19 cellular contexts compared by ENCODE assay signal in the genomic region with DNA sequence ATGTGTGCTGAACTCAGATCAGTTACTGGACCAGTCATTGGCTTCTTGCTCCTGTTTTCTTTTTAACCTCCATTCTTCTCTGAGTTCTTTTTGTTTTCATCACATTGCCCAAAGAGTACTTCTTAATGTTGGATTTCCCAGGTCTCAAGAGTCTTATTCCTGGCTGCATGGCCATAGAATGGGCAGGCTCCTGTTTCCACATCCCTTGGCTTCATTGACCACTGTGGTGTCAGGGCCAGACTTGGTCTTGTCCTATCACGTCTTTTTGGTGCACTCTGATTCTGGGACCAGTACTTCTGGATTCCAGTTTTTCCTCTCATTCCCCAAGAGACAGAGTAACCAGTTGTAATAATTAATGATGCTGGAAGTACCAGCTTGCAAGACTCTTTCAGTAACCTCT. TPM values are rescaled to one million over a fixed set of nuclear protein-coding genes. Genes with fewer than 3 reads are reported as not detected.
A peak's percentile ranks its signal among the peaks of the same experiment; 100 is the strongest.
DNase-seq lines count a peak whose midpoint lies in the region; ATAC-seq and TF ChIP-seq lines count a peak whose summit lies in the region.
"Had no signal": no experiment of that assay in that cellular context is flagged by ENCODE, and none has a peak within 500 bp of the region (broad histone marks: within the 10 kb centered on the region; RNA-seq: fewer than 3 reads in every experiment).

No MANE protein-coding gene starts in this region.

- intact Hi-C loops in left ventricle myocardium superior (cut with micrococcal nuclease) (no loop called here), left ventricle myocardium inferior (cut with micrococcal nuclease) (no loop called here)
- intact Hi-C loops in CD8-positive, alpha-beta T cell (cut with DNase I, micrococcal nuclease), result no loop called here

- H3K27ac ChIP-seq in left ventricle myocardium inferior (replicated peaks), result no peak overlapping the region
- no peak overlapping the region for H3K27ac ChIP-seq in CD8-positive, alpha-beta T cell (ENCODE audit: low read depth, low read length)
- H3K27ac ChIP-seq: BLaER1, C4-2B, GM23248 had no signal

- CTCF ChIA-PET in CD8-positive, alpha-beta T cell (lab: Charles Lee), result no interaction called here
- CTCF ChIA-PET in WTC11 (lab: Charles Lee), result no interaction called here

- ATAC-seq in left ventricle myocardium superior (peak; percentile 45), WTC11 (no peak)
- no peak for ATAC-seq in CD8-positive, alpha-beta T cell
- no peak for ATAC-seq in activated T-cell treated with anti-CD3 and anti-CD28 coated beads, Interleukin-2, amount 50 U/mL, for 72 hours (replicated peaks in 1 of 2)
- ATAC-seq: HCT116 had no signal

- peaks cover 12% of the 10 kb centered on the region for H3K4me1 ChIP-seq in left ventricle myocardium inferior
- no peaks in the 10 kb centered on the region for H3K4me1 ChIP-seq in CD8-positive, alpha-beta T cell (ENCODE audit: insufficient read depth, low read length)
- H3K4me1 ChIP-seq: BLaER1 had no signal

- no peaks in the 10 kb centered on the region for H3K9me3 Mint-ChIP-seq in CD8-positive, alpha-beta T cell
- peaks cover 11% of the 10 kb centered on the region for H3K9me3 Mint-ChIP-seq in WTC11
- H3K9me3 Mint-ChIP-seq in nephron progenitor cell, result peaks cover 46% of the 10 kb centered on the region
- H3K9me3 Mint-ChIP-seq in activated T-cell treated with anti-CD3 and anti-CD28 coated beads, Interleukin-2, amount 50 U/mL, for 72 hours, result no peaks in the 10 kb centered on the region
- H3K9me3 Mint-ChIP-seq: CD4-positive, alpha-beta T cell had no signal

- H3K9me3 ChIP-seq in left ventricle myocardium inferior (replicated peaks), result no peaks in the 10 kb centered on the region
- no peaks in the 10 kb centered on the region for H3K9me3 ChIP-seq in CD8-positive, alpha-beta T cell (ENCODE audit: low read length)

- H3K27me3 Mint-ChIP-seq in CD8-positive, alpha-beta T cell (ENCODE audit: low read depth), result no peaks in the 10 kb centered on the region
- H3K27me3 Mint-ChIP-seq in WTC11 (ENCODE audit: low read depth) (no peaks in the 10 kb centered on the region), nephron progenitor cell (ENCODE audit: low read depth, poor library complexity) (peaks cover 4% of the 10 kb centered on the region)
- no peaks in the 10 kb centered on the region for H3K27me3 Mint-ChIP-seq in activated T-cell treated with anti-CD3 and anti-CD28 coated beads, Interleukin-2, amount 50 U/mL, for 72 hours (ENCODE audit: low read depth)
- H3K27me3 Mint-ChIP-seq: B cell; CD4-positive, alpha-beta T cell had no signal

- no peak for DNase-seq in left ventricle myocardium superior
- no peak for DNase-seq in left ventricle myocardium inferior
- no peak for DNase-seq in CD8-positive, alpha-beta T cell
- no peak for DNase-seq in WTC11 (ENCODE audit: low spot score)
- DNase-seq in nephron progenitor cell, result no peak
- no peak for DNase-seq in HUDEP-2 (lab: John Stamatoyannopoulos, UW; ENCODE audit: unreplicated experiment in 76 of 76)
- no peak for DNase-seq in activated CD4-positive, alpha-beta T cell treated with anti-CD3 and anti-CD28 coated beads, Interleukin-2, amount 50 U/mL, for 4 hours
- DNase-seq in activated T-cell treated with anti-CD3 and anti-CD28 coated beads, Interleukin-2, amount 50 U/mL, for 72 hours, result no peak
- DNase-seq: Calu3; CD4-positive, alpha-beta T cell; COR-L47; DMS153; DND-41; GM23248; H9 had no signal

- H3K36me3 ChIP-seq in left ventricle myocardium inferior, result no peaks in the 10 kb centered on the region
- no peaks in the 10 kb centered on the region for H3K36me3 ChIP-seq in CD8-positive, alpha-beta T cell (ENCODE audit: insufficient read depth, low read length)

- TF ChIP-seq CTCF in left ventricle myocardium inferior (IDR thresholded peaks at IDR 0.05; ENCODE audit: borderline replicate concordance) (no peak), WTC11 (IDR thresholded peaks at IDR 0.05) (no peak), nephron progenitor cell (IDR thresholded peaks at IDR 0.05) (no peak)
- TF ChIP-seq CTCF in CD8-positive, alpha-beta T cell (IDR thresholded peaks at IDR 0.05), result no peak

- POLR2A ChIA-PET in CD8-positive, alpha-beta T cell (lab: Charles Lee), result no interaction called here
- POLR2A ChIA-PET in WTC11 (lab: Charles Lee), result no interaction called here

- H3K4me1 Mint-ChIP-seq in CD8-positive, alpha-beta T cell (ENCODE audit: low read depth), result peaks cover 69% of the 10 kb centered on the region
- peaks cover 63% of the 10 kb centered on the region for H3K4me1 Mint-ChIP-seq in WTC11
- peaks cover 7% of the 10 kb centered on the region for H3K4me1 Mint-ChIP-seq in nephron progenitor cell
- peaks cover 64% of the 10 kb centered on the region for H3K4me1 Mint-ChIP-seq in activated T-cell treated with anti-CD3 and anti-CD28 coated beads, Interleukin-2, amount 50 U/mL, for 72 hours (ENCODE audit: low read depth)

- no peaks in the 10 kb centered on the region for H3K27me3 ChIP-seq in left ventricle myocardium inferior (ENCODE audit: low read depth)
- H3K27me3 ChIP-seq in CD8-positive, alpha-beta T cell (ENCODE audit: insufficient read depth, low read length), result no peaks in the 10 kb centered on the region
- H3K27me3 ChIP-seq: BLaER1 had no signal

- H3K36me3 Mint-ChIP-seq in CD8-positive, alpha-beta T cell, result peaks cover 31% of the 10 kb centered on the region
- H3K36me3 Mint-ChIP-seq in WTC11, result peaks cover 18% of the 10 kb centered on the region
- peaks cover 90% of the 10 kb centered on the region for H3K36me3 Mint-ChIP-seq in nephron progenitor cell (ENCODE audit: low read depth)
- peaks cover 15 to 16% of the 10 kb centered on the region in 2 donors for H3K36me3 Mint-ChIP-seq in activated T-cell treated with anti-CD3 and anti-CD28 coated beads, Interleukin-2, amount 50 U/mL, for 72 hours (ENCODE audit: insufficient read depth in 2 of 2)

- no peak overlapping the region for H3K4me3 ChIP-seq in left ventricle myocardium inferior
- H3K4me3 ChIP-seq in CD8-positive, alpha-beta T cell (ENCODE audit: low read depth, low read length), result no peak overlapping the region
- H3K4me3 ChIP-seq: BLaER1, GM23248 had no signal

- H3K27ac Mint-ChIP-seq in CD8-positive, alpha-beta T cell, result peak overlapping the region; percentile 45
- 0 out of 2 replicates have a peak overlapping the region, but pooled peaks have one; percentile 29 for H3K27ac Mint-ChIP-seq in WTC11
- H3K27ac Mint-ChIP-seq in nephron progenitor cell, result peak overlapping the region; percentile 58
- H3K27ac Mint-ChIP-seq in activated T-cell treated with anti-CD3 and anti-CD28 coated beads, Interleukin-2, amount 50 U/mL, for 72 hours, result no peak overlapping the region
- H3K27ac Mint-ChIP-seq: B cell; CD4-positive, alpha-beta T cell had no signal

- H3K4me3 Mint-ChIP-seq in CD8-positive, alpha-beta T cell, result no peak overlapping the region
- H3K4me3 Mint-ChIP-seq in WTC11 (no peak overlapping the region), nephron progenitor cell (no peak overlapping the region)
- no peak overlapping the region for H3K4me3 Mint-ChIP-seq in activated T-cell treated with anti-CD3 and anti-CD28 coated beads, Interleukin-2, amount 50 U/mL, for 72 hours
- H3K4me3 Mint-ChIP-seq: B cell; CD4-positive, alpha-beta T cell; H9 had no signal

TF ChIP-seq in WTC11, 78 proteins besides CTCF, POLR2A, EP300 and RAD21 (continues in another document):
- TF ChIP-seq TEAD1 (CRISPR knock-in tag; IDR thresholded peaks at IDR 0.05) (no peak), ZNF121 (CRISPR knock-in tag; IDR thresholded peaks at IDR 0.05) (no peak), FOXP1 (CRISPR knock-in tag; IDR thresholded peaks at IDR 0.05; ENCODE audit: borderline replicate concordance) (no peak), ZNF232 (CRISPR knock-in tag; IDR thresholded peaks at IDR 0.05) (no peak), NR3C1 (CRISPR knock-in tag; conservative IDR thresholded peaks at IDR 0.05; ENCODE audit: low read depth) (no peak), MYBL2 (CRISPR knock-in tag; IDR thresholded peaks at IDR 0.05) (no peak), ZBTB21 (CRISPR knock-in tag; IDR thresholded peaks at IDR 0.05; ENCODE audit: borderline replicate concordance) (no peak), CREM (CRISPR knock-in tag; IDR thresholded peaks at IDR 0.05) (no peak)
- TF ChIP-seq, protein P1, sequence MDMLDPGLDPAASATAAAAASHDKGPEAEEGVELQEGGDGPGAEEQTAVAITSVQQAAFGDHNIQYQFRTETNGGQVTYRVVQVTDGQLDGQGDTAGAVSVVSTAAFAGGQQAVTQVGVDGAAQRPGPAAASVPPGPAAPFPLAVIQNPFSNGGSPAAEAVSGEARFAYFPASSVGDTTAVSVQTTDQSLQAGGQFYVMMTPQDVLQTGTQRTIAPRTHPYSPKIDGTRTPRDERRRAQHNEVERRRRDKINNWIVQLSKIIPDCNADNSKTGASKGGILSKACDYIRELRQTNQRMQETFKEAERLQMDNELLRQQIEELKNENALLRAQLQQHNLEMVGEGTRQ (CRISPR knock-in tag; IDR thresholded peaks at IDR 0.05), result no peak
- TF ChIP-seq, protein P2, sequence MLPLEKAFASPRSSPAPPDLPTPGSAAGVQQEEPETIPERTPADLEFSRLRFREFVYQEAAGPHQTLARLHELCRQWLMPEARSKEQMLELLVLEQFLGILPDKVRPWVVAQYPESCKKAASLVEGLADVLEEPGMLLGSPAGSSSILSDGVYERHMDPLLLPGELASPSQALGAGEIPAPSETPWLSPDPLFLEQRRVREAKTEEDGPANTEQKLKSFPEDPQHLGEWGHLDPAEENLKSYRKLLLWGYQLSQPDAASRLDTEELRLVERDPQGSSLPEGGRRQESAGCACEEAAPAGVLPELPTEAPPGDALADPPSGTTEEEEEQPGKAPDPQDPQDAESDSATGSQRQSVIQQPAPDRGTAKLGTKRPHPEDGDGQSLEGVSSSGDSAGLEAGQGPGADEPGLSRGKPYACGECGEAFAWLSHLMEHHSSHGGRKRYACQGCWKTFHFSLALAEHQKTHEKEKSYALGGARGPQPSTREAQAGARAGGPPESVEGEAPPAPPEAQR (CRISPR knock-in tag; IDR thresholded peaks at IDR 0.05), result no peak
- TF ChIP-seq, protein P3, sequence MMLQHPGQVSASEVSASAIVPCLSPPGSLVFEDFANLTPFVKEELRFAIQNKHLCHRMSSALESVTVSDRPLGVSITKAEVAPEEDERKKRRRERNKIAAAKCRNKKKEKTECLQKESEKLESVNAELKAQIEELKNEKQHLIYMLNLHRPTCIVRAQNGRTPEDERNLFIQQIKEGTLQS (CRISPR knock-in tag; conservative IDR thresholded peaks at IDR 0.05), result no peak

RNA-seq across cellular contexts. Expression of a gene that starts 41.8 kb away (rescaled TPM):
- total RNA-seq in left ventricle myocardium superior, result 63.0 TPM
- total RNA-seq in left ventricle myocardium inferior, result 61.9 TPM
- 10 to 100 TPM; 14.3 to 15.4 TPM for total RNA-seq in CD8-positive, alpha-beta T cell
- total RNA-seq in WTC11 (2021), result 109 to 133 TPM (median 111 TPM) in 3 replicates
- total RNA-seq in activated T-cell treated with anti-CD3 and anti-CD28 coated beads, Interleukin-2, amount 50 U/mL, for 72 hours, result 100 to 1,000 TPM; 154 to 193 TPM

RNA-seq across cellular contexts. Expression of a gene that starts 41.8 kb away (rescaled TPM):
- total RNA-seq in left ventricle myocardium superior, result 4.3 TPM
- 4.7 TPM for total RNA-seq in left ventricle myocardium inferior
- 1 to 10 TPM; 4.6 to 5.2 TPM for total RNA-seq in CD8-positive, alpha-beta T cell
- total RNA-seq in WTC11 (2021), result 14.8 to 18.0 TPM (median 17.8 TPM) in 3 replicates
- total RNA-seq in activated T-cell treated with anti-CD3 and anti-CD28 coated beads, Interleukin-2, amount 50 U/mL, for 72 hours, result 10 to 100 TPM; 37.6 to 39.8 TPM
